ENCODE assay signal across 28 cellular contexts in the genomic region with DNA sequence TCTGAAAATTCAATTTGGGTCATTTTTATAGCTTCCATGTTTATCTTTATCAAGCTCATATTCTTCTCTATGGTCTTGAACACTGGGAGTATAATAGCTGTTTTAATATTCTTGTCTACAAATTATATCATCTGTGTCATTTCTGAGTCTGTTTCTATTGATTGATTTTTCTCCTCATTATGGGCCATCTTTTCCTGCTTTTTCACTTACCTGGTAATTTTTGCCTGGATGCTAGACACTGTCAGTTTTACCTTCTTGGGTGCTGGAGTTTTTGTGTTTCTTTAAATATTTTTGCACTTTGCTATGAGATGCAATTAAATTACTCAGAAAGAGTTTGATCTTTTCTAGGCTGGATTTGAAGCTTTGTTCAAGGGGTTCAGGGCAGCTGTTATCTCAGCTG.
"Had no signal": no experiment of that assay in that cellular context is flagged by ENCODE, and none has a peak within 500 bp of the region (broad histone marks: within the 10 kb centered on the region; RNA-seq: fewer than 3 reads in every experiment).

No MANE protein-coding gene starts in this region.

- H3K4me1 ChIP-seq: testis, upper lobe of left lung, upper lobe of right lung, uterus, vagina had no signal

- H3K27ac ChIP-seq: stomach, suprapubic skin, testis, thoracic aorta, thyroid gland, tibial artery, tibial nerve, transverse colon, upper lobe of left lung, upper lobe of right lung, uterus, vagina had no signal

- ATAC-seq: stimulated activated effector memory CD8-positive, alpha-beta T cell treated with anti-CD3 and anti-CD28 coated beads, Interleukin-12 subunit alpha, Interleukin-12 subunit beta, amount 100 ng/mL, for 72 hours; stimulated activated memory B cell treated with anti-CD40 and anti-IgM and Interleukin-4, amounts not matched to agents 10 μg/mL and 1 μg/mL and 100 μg/mL, for 72 hours; stimulated activated naive B cell treated with anti-CD40 and anti-IgM and Interleukin-4, amounts not matched to agents 10 μg/mL and 1 μg/mL and 100 μg/mL, for 72 hours; stimulated activated naive CD8-positive, alpha-beta T cell treated with anti-CD3 and anti-CD28 coated beads, Interleukin-15, amount 100 ng/mL, for 72 hours; stimulated activated naive CD8-positive, alpha-beta T cell treated with anti-CD3 and anti-CD28 coated beads, Interleukin-15, Interleukin-2, amounts not matched to agents 100 U/mL and 50 U/mL, for 24 hours; upper lobe of right lung had no signal

- DNase-seq: stimulated activated CD4-positive, alpha-beta T cell treated with anti-CD3 and anti-CD28 coated beads, Interleukin-2, amount 100 ng/mL, for 48 hours; stimulated activated CD4-positive, alpha-beta T cell treated with anti-CD3 and anti-CD28 coated beads, Interleukin-4, amount 100 ng/mL, for 1 hour; stimulated activated CD4-positive, alpha-beta T cell treated with anti-CD3 and anti-CD28 coated beads, Interleukin-4, amount 100 ng/mL, for 24 hours; stimulated activated CD4-positive, alpha-beta T cell treated with anti-CD3 and anti-CD28 coated beads, Interleukin-4, amount 100 ng/mL, for 4 hours; stimulated activated CD8-positive, alpha-beta memory T cell treated with anti-CD3 and anti-CD28 coated beads, Interleukin-4, amount 100 ng/mL, for 48 hours; stimulated activated naive B cell treated with anti-CD40 and anti-IgM and Interleukin-4, amounts not matched to agents 10 μg/mL and 1 μg/mL and 100 μg/mL, for 72 hours; stimulated activated naive CD4-positive, alpha-beta T cell; stimulated activated naive CD4-positive, alpha-beta T cell treated with Interleukin-2 at 50 U/mL for 16 hours; stimulated activated naive CD8-positive, alpha-beta T cell treated with anti-CD3 and anti-CD28 coated beads, Interleukin-15, amount 100 ng/mL, for 72 hours; stimulated activated naive CD8-positive, alpha-beta T cell treated with anti-CD3 and anti-CD28 coated beads, Interleukin-15, Interleukin-2, amounts not matched to agents 100 U/mL and 50 U/mL, for 24 hours; stomach; substantia nigra; testis; thyroid gland; tibial artery; transverse colon; trophoblast cell; upper lobe of left lung; upper lobe of right lung; uterus had no signal

- H3K27ac Mint-ChIP-seq: stimulated activated effector memory CD8-positive, alpha-beta T cell treated with anti-CD3 and anti-CD28 coated beads, Interleukin-12 subunit alpha, Interleukin-12 subunit beta, amount 100 ng/mL, for 72 hours; stimulated activated memory B cell treated with anti-CD40 and anti-IgM and Interleukin-4, amounts not matched to agents 10 μg/mL and 1 μg/mL and 100 μg/mL, for 72 hours; stimulated activated naive B cell treated with anti-CD40 and anti-IgM and Interleukin-4, amounts not matched to agents 10 μg/mL and 1 μg/mL and 100 μg/mL, for 72 hours; stimulated activated naive CD8-positive, alpha-beta T cell treated with anti-CD3 and anti-CD28 coated beads, Interleukin-15, amount 100 ng/mL, for 72 hours; stimulated activated naive CD8-positive, alpha-beta T cell treated with anti-CD3 and anti-CD28 coated beads, Interleukin-15, Interleukin-2, amounts not matched to agents 100 ng/mL and 50 ng/mL, for 24 hours; type B pancreatic cell had no signal

- H3K9me3 ChIP-seq: suprapubic skin, testis, thoracic aorta, thyroid gland, transverse colon, upper lobe of left lung, upper lobe of right lung, uterus, vagina had no signal

- H3K36me3 Mint-ChIP-seq: stimulated activated effector memory CD8-positive, alpha-beta T cell treated with anti-CD3 and anti-CD28 coated beads, Interleukin-12 subunit alpha, Interleukin-12 subunit beta, amount 100 ng/mL, for 72 hours; type B pancreatic cell had no signal

- H3K36me3 ChIP-seq: stomach, suprapubic skin, thoracic aorta, thyroid gland, tibial artery, tibial nerve, transverse colon, upper lobe of left lung, upper lobe of right lung, uterus, vagina had no signal

- H3K27me3 Mint-ChIP-seq: stimulated activated naive CD8-positive, alpha-beta T cell treated with anti-CD3 and anti-CD28 coated beads, Interleukin-15, amount 100 ng/mL, for 72 hours; type B pancreatic cell had no signal

- H3K9me3 Mint-ChIP-seq: stimulated activated memory B cell treated with anti-CD40 and anti-IgM and Interleukin-4, amounts not matched to agents 10 μg/mL and 1 μg/mL and 100 μg/mL, for 72 hours had no signal

- H3K4me3 ChIP-seq: stomach, suprapubic skin, testis, thoracic aorta, thyroid gland, tibial artery, tibial nerve, transverse colon, upper lobe of left lung, upper lobe of right lung, uterus, vagina had no signal

- H3K4me3 Mint-ChIP-seq: stimulated activated effector memory CD8-positive, alpha-beta T cell treated with anti-CD3 and anti-CD28 coated beads, Interleukin-12 subunit alpha, Interleukin-12 subunit beta, amount 100 ng/mL, for 72 hours; stimulated activated memory B cell treated with anti-CD40 and anti-IgM and Interleukin-4, amounts not matched to agents 10 μg/mL and 1 μg/mL and 100 μg/mL, for 72 hours; stimulated activated naive B cell treated with anti-CD40 and anti-IgM and Interleukin-4, amounts not matched to agents 10 μg/mL and 1 μg/mL and 100 μg/mL, for 72 hours; stimulated activated naive CD8-positive, alpha-beta T cell treated with anti-CD3 and anti-CD28 coated beads, Interleukin-15, amount 100 ng/mL, for 72 hours; stimulated activated naive CD8-positive, alpha-beta T cell treated with anti-CD3 and anti-CD28 coated beads, Interleukin-15, Interleukin-2, amounts not matched to agents 100 ng/mL and 50 ng/mL, for 24 hours; type B pancreatic cell had no signal
